21 cellular contexts compared by ENCODE assay signal in genomic region chr13:27262546-27262945, GRCh38. TPM values are rescaled to one million over a fixed set of nuclear protein-coding genes. Genes with fewer than 3 reads are reported as not detected.
DNase-seq lines count a peak whose midpoint lies in the region; ATAC-seq and TF ChIP-seq lines count a peak whose summit lies in the region.
"Had no signal": no experiment of that assay in that cellular context is flagged by ENCODE, and none has a peak within 500 bp of the region (broad histone marks: within the 10 kb centered on the region; RNA-seq: fewer than 3 reads in every experiment).

No MANE protein-coding gene starts in this region.

- H3K36me3 Mint-ChIP-seq in CD8-positive, alpha-beta T cell: peaks cover 33% of the 10 kb centered on the region
- H3K36me3 Mint-ChIP-seq in activated T-helper 2 cell treated with anti-CD3 and anti-CD28 coated beads, Interferon-gamma antibody, Interleukin-2, Interleukin-4, amounts not matched to agents 10 μg/mL and 5 μg/mL and 100 μg/mL, durations not matched to agents 14 hours and 24 hours and 36 hours (ENCODE audit: low read depth): peaks cover 47% of the 10 kb centered on the region
- peaks cover 0 to 7% of the 10 kb centered on the region in 2 donors for H3K36me3 Mint-ChIP-seq in naive B cell

- peak; percentile 23 for DNase-seq in CD1c-positive myeloid dendritic cell (ENCODE audit: extremely low spot score)
- no peak for DNase-seq in CD8-positive, alpha-beta T cell
- no peak for DNase-seq in activated T-helper 2 cell treated with anti-CD3 and anti-CD28 coated beads, Interferon-gamma antibody, Interleukin-2, Interleukin-4, amounts not matched to agents 10 μg/mL and 5 μg/mL and 100 μg/mL, durations not matched to agents 14 hours and 24 hours and 36 hours (ENCODE audit: low spot score)
- no peak for DNase-seq in naive B cell
- DNase-seq in HPDE6-E6E7 (ENCODE audit: extremely low spot score): no peak
- DNase-seq in HuH-7.5 (ENCODE audit: low spot score): no peak
- DNase-seq in stimulated activated CD4-positive, alpha-beta T cell treated with anti-CD3 and anti-CD28 coated beads, Interleukin-15, amount 100 ng/mL, for 24 hours: no peak
- DNase-seq: activated gamma-delta T cell treated with Interleukin-2 at 50 U/mL for 16 hours; C1 segment of cervical spinal cord; effector CD8-positive, alpha-beta T cell; islet precursor cell; left ventricle myocardium inferior; midbrain; NCI-H1048; NCI-H1694 treated with DMSO at 0.1 percent for 48 hours; NCI-H526 treated with DMSO at 0.1 percent for 48 hours; right cardiac atrium; SHP77 treated with DMSO at 0.1 percent for 48 hours; stimulated activated CD4-positive, alpha-beta T cell treated with anti-CD3 and anti-CD28 coated beads, Interleukin-4, amount 100 ng/mL, for 1 hour; T1000 had no signal

- H3K27ac ChIP-seq in CD8-positive, alpha-beta T cell (ENCODE audit: low read depth, low read length): no peak overlapping the region
- H3K27ac ChIP-seq: parathyroid adenoma had no signal

- peaks cover 80% of the 10 kb centered on the region for H3K4me1 Mint-ChIP-seq in CD8-positive, alpha-beta T cell (ENCODE audit: low read depth)
- peaks cover 36% of the 10 kb centered on the region for H3K4me1 Mint-ChIP-seq in activated T-helper 2 cell treated with anti-CD3 and anti-CD28 coated beads, Interferon-gamma antibody, Interleukin-2, Interleukin-4, amounts not matched to agents 10 μg/mL and 5 μg/mL and 100 μg/mL, durations not matched to agents 14 hours and 24 hours and 36 hours (ENCODE audit: low read depth)
- peaks cover 57 to 71% (median 68%) of the 10 kb centered on the region in 3 donors for H3K4me1 Mint-ChIP-seq in naive B cell

- H3K27ac Mint-ChIP-seq in CD8-positive, alpha-beta T cell: peak overlapping the region; percentile 79
- peak overlapping the region; percentile 47 for H3K27ac Mint-ChIP-seq in activated T-helper 2 cell treated with anti-CD3 and anti-CD28 coated beads, Interferon-gamma antibody, Interleukin-2, Interleukin-4, amounts not matched to agents 10 μg/mL and 5 μg/mL and 100 μg/mL, durations not matched to agents 14 hours and 24 hours and 36 hours
- peak overlapping the region in 4 of 6 donors; percentile 15 to 87 (median 79) for H3K27ac Mint-ChIP-seq in naive B cell

- no peaks in the 10 kb centered on the region for H3K9me3 ChIP-seq in CD8-positive, alpha-beta T cell (ENCODE audit: low read length)
- H3K9me3 ChIP-seq: left ventricle myocardium inferior had no signal

- intact Hi-C loops in CD8-positive, alpha-beta T cell (cut with DNase I, micrococcal nuclease): no loop called here
- intact Hi-C loops in activated T-helper 2 cell treated with anti-CD3 and anti-CD28 coated beads, Interferon-gamma antibody, Interleukin-2, Interleukin-4, amounts not matched to agents 10 μg/mL and 5 μg/mL and 100 μg/mL, durations not matched to agents 14 hours and 24 hours and 36 hours (cut with micrococcal nuclease): loop anchor here (5.0 kb wide), 1 partner anchor 90 kb away; no protein-coding TSS in a partner anchor

- H3K4me3 ChIP-seq in CD8-positive, alpha-beta T cell (ENCODE audit: low read depth, low read length): no peak overlapping the region
- H3K4me3 ChIP-seq: left ventricle myocardium inferior had no signal

- no peaks in the 10 kb centered on the region for H3K27me3 Mint-ChIP-seq in CD8-positive, alpha-beta T cell (ENCODE audit: low read depth)
- H3K27me3 Mint-ChIP-seq in activated T-helper 2 cell treated with anti-CD3 and anti-CD28 coated beads, Interferon-gamma antibody, Interleukin-2, Interleukin-4, amounts not matched to agents 10 μg/mL and 5 μg/mL and 100 μg/mL, durations not matched to agents 14 hours and 24 hours and 36 hours (ENCODE audit: low read depth): no peaks in the 10 kb centered on the region
- H3K27me3 Mint-ChIP-seq in naive B cell: no peaks in the 10 kb centered on the region

- POLR2A ChIA-PET in CD8-positive, alpha-beta T cell (lab: Charles Lee): no interaction called here

- H3K4me1 ChIP-seq in CD8-positive, alpha-beta T cell (ENCODE audit: insufficient read depth, low read length): peaks cover 35% of the 10 kb centered on the region
- H3K4me1 ChIP-seq: parathyroid adenoma had no signal

- CTCF ChIA-PET in CD8-positive, alpha-beta T cell (lab: Charles Lee): interaction anchor here (1.2 to 3.5 kb wide), 2 partner anchors 9 to 99 kb away, joined by 4 to 20 read pairs; partner anchors contain the start of gene RASL11A

- no peaks in the 10 kb centered on the region for H3K36me3 ChIP-seq in CD8-positive, alpha-beta T cell (ENCODE audit: insufficient read depth, low read length)

- H3K9me3 Mint-ChIP-seq in CD8-positive, alpha-beta T cell: no peaks in the 10 kb centered on the region
- H3K9me3 Mint-ChIP-seq in activated T-helper 2 cell treated with anti-CD3 and anti-CD28 coated beads, Interferon-gamma antibody, Interleukin-2, Interleukin-4, amounts not matched to agents 10 μg/mL and 5 μg/mL and 100 μg/mL, durations not matched to agents 14 hours and 24 hours and 36 hours: no peaks in the 10 kb centered on the region
- no peaks in the 10 kb centered on the region for H3K9me3 Mint-ChIP-seq in naive B cell

- no peaks in the 10 kb centered on the region for H3K27me3 ChIP-seq in CD8-positive, alpha-beta T cell (ENCODE audit: insufficient read depth, low read length)

- ATAC-seq in CD8-positive, alpha-beta T cell: no peak
- no peak for ATAC-seq in naive B cell (ENCODE audit: low read depth in 2 of 2)
- ATAC-seq: right cardiac atrium had no signal

- TF ChIP-seq CTCF in CD8-positive, alpha-beta T cell (IDR thresholded peaks at IDR 0.05): no peak

- peak overlapping the region; percentile 23 for H3K4me3 Mint-ChIP-seq in CD8-positive, alpha-beta T cell
- H3K4me3 Mint-ChIP-seq in activated T-helper 2 cell treated with anti-CD3 and anti-CD28 coated beads, Interferon-gamma antibody, Interleukin-2, Interleukin-4, amounts not matched to agents 10 μg/mL and 5 μg/mL and 100 μg/mL, durations not matched to agents 14 hours and 24 hours and 36 hours (ENCODE audit: low read depth): no peak overlapping the region
- H3K4me3 Mint-ChIP-seq in naive B cell: peak overlapping the region in 1 of 8 donors; percentile 19

RNA-seq across cellular contexts. Expression of gene RASL11A, which starts 8.1 kb away (rescaled TPM):
- 10 to 100 TPM in 1 of 2 experiments, 1 to 10 TPM in 1; 9.0 to 12.9 TPM for total RNA-seq in CD8-positive, alpha-beta T cell
- 1.3 and 1.7 TPM in 2 replicates for total RNA-seq in activated T-helper 2 cell treated with anti-CD3 and anti-CD28 coated beads, Interferon-gamma antibody, Interleukin-2, Interleukin-4, amounts not matched to agents 10 μg/mL and 5 μg/mL and 100 μg/mL, durations not matched to agents 14 hours and 24 hours and 36 hours
- polyA plus RNA-seq in naive B cell (ENCODE audit: low read depth in 6 of 6): 10 to 100 TPM in 2 of 6 donors, 1 to 10 TPM in 3, not detected in 1; 1.2 to 15.9 (median 9.5) TPM

RNA-seq across cellular contexts. Expression of gene RPL21, which starts 11.2 kb away (rescaled TPM):
- 1,000 to 10,000 TPM; 2,340 to 2,437 TPM for total RNA-seq in CD8-positive, alpha-beta T cell
- 1,112 and 1,127 TPM in 2 replicates for total RNA-seq in activated T-helper 2 cell treated with anti-CD3 and anti-CD28 coated beads, Interferon-gamma antibody, Interleukin-2, Interleukin-4, amounts not matched to agents 10 μg/mL and 5 μg/mL and 100 μg/mL, durations not matched to agents 14 hours and 24 hours and 36 hours
- polyA plus RNA-seq in naive B cell (ENCODE audit: low read depth in 6 of 6): 1,000 to 10,000 TPM; 5,049 to 7,554 (median 6,763) TPM
